Comparison of ENCODE assay signal across 8 cellular contexts in genomic region chr15:89556413-89557262, GRCh38. TPM values are rescaled to one million over a fixed set of nuclear protein-coding genes. Genes with fewer than 3 reads are reported as not detected.
A peak's percentile ranks its signal among the peaks of the same experiment; 100 is the strongest.
DNase-seq lines count a peak whose midpoint lies in the region; ATAC-seq, FAIRE-seq and TF ChIP-seq lines count a peak whose summit lies in the region.

No MANE protein-coding gene starts in this region.

- dilution Hi-C loops in keratinocyte (cut with MboI; ENCODE audit: extremely low pct_ligation_motif_present, low sequenced_read_pairs), result no loop called here

- peak; percentile 53 to 70 (median 57) for ATAC-seq in natural killer cell
- ATAC-seq in natural killer cell treated with Interleukin-12 subunit alpha and Interleukin-12 subunit beta and Interleukin-15 and Interleukin-18, amount 100 ng/mL, for 72 hours, result no peak
- peak in 1 of 4 experiments; percentile 37 for ATAC-seq in T-cell (replicated peaks in 1 of 4)
- no peak for ATAC-seq in HG02852 (IDR thresholded peaks at IDR 0.05; ENCODE audit: unreplicated experiment)

- no peak for FAIRE-seq in bronchial epithelial cell (lab: Jason Lieb, UNC)
- FAIRE-seq in keratinocyte (lab: Jason Lieb, UNC), result peak; percentile 82

- no peaks in the 10 kb centered on the region for H3K36me3 Mint-ChIP-seq in natural killer cell
- no peaks in the 10 kb centered on the region for H3K36me3 Mint-ChIP-seq in natural killer cell treated with Interleukin-12 subunit alpha and Interleukin-12 subunit beta and Interleukin-15 and Interleukin-18, amount 100 ng/mL, for 72 hours
- H3K36me3 Mint-ChIP-seq in T-cell, result no peaks in the 10 kb centered on the region

- no peaks in the 10 kb centered on the region for H3K4me1 ChIP-seq in keratinocyte (ENCODE audit: control insufficient read depth, extremely low read depth, insufficient read depth, low read length)

- H3K27me3 Mint-ChIP-seq in natural killer cell (ENCODE audit: low read depth in 2 of 2) (peaks cover 3 to 15% of the 10 kb centered on the region in 2 donors), T-cell (peaks cover 0 to 23% of the 10 kb centered on the region in 2 donors)
- peaks cover 0 to under 1% of the 10 kb centered on the region in 2 donors for H3K27me3 Mint-ChIP-seq in natural killer cell treated with Interleukin-12 subunit alpha and Interleukin-12 subunit beta and Interleukin-15 and Interleukin-18, amount 100 ng/mL, for 72 hours

- intact Hi-C loops in natural killer cell (cut with micrococcal nuclease), result no loop called here

- POLR2A ChIA-PET in T-cell (lab: Charles Lee), result no interaction called here

- H3K79me2 ChIP-seq in keratinocyte (ENCODE audit: control insufficient read depth, insufficient read depth, low read length), result no peaks in the 10 kb centered on the region

- H3K4me3 Mint-ChIP-seq in natural killer cell (no peak overlapping the region), T-cell (no peak overlapping the region)
- no peak overlapping the region for H3K4me3 Mint-ChIP-seq in natural killer cell treated with Interleukin-12 subunit alpha and Interleukin-12 subunit beta and Interleukin-15 and Interleukin-18, amount 100 ng/mL, for 72 hours

- H3K36me3 ChIP-seq in bronchial epithelial cell (ENCODE audit: control insufficient read depth, insufficient read depth, low read length) (no peaks in the 10 kb centered on the region), keratinocyte (ENCODE audit: control insufficient read depth in 2 of 2, extremely low read depth in 1 of 2, insufficient read depth in 2 of 2, low read length in 2 of 2) (no peaks in the 10 kb centered on the region)

- H3K4me3 ChIP-seq in bronchial epithelial cell (ENCODE audit: low read depth, low read length) (no peak overlapping the region), keratinocyte (ENCODE audit: control insufficient read depth in 2 of 3, extremely low read depth in 1 of 3, insufficient read depth in 2 of 3, low read depth in 1 of 3, low read length in 3 of 3) (no peak overlapping the region)

- no peaks in the 10 kb centered on the region for H3K9me3 Mint-ChIP-seq in natural killer cell
- H3K9me3 Mint-ChIP-seq in natural killer cell treated with Interleukin-12 subunit alpha and Interleukin-12 subunit beta and Interleukin-15 and Interleukin-18, amount 100 ng/mL, for 72 hours, result no peaks in the 10 kb centered on the region
- H3K9me3 Mint-ChIP-seq in T-cell, result no peaks in the 10 kb centered on the region

- H2AFZ ChIP-seq in keratinocyte (ENCODE audit: control insufficient read depth, low read length), result no peak overlapping the region

- no peak overlapping the region for H3K9ac ChIP-seq in keratinocyte (ENCODE audit: control insufficient read depth, extremely low read depth, insufficient read depth, low read length)

- H3K4me2 ChIP-seq in keratinocyte (ENCODE audit: control insufficient read depth, extremely low read depth, insufficient read depth, low read depth, low read length), result no peak overlapping the region

- H3K4me1 Mint-ChIP-seq in natural killer cell (no peaks in the 10 kb centered on the region), T-cell (no peaks in the 10 kb centered on the region)
- no peaks in the 10 kb centered on the region for H3K4me1 Mint-ChIP-seq in natural killer cell treated with Interleukin-12 subunit alpha and Interleukin-12 subunit beta and Interleukin-15 and Interleukin-18, amount 100 ng/mL, for 72 hours (ENCODE audit: low read depth in 2 of 2)

- TF ChIP-seq CTCF in natural killer cell (IDR thresholded peaks at IDR 0.05) (peak; percentile 83), bronchial epithelial cell (IDR thresholded peaks at IDR 0.05; ENCODE audit: insufficient read depth, low read length, severe bottlenecking) (peak; percentile 64), keratinocyte (optimal IDR thresholded peaks at IDR 0.05 in 1 of 3, IDR thresholded peaks at IDR 0.05 in 1 of 3, conservative IDR thresholded peaks at IDR 0.05 in 1 of 3; ENCODE audit: extremely low read depth in 1 of 3, insufficient read depth in 2 of 3, low read length in 3 of 3) (peak; percentile 63 to 69 (median 66))

- H4K20me1 ChIP-seq in keratinocyte (ENCODE audit: control insufficient read depth, extremely low read depth, insufficient read depth, low read length), result no peaks in the 10 kb centered on the region

- CTCF ChIA-PET in T-cell (lab: Charles Lee), result no interaction called here

- no peaks in the 10 kb centered on the region for H3K9me3 ChIP-seq in keratinocyte (ENCODE audit: control insufficient read depth, low read depth, low read length)

- H3K27me3 ChIP-seq in bronchial epithelial cell (ENCODE audit: control insufficient read depth, insufficient read depth, low read length) (no peaks in the 10 kb centered on the region), keratinocyte (ENCODE audit: control insufficient read depth, extremely low read depth, insufficient read depth, low read length) (peaks cover 5% of the 10 kb centered on the region)

- H3K27ac ChIP-seq in keratinocyte (ENCODE audit: control insufficient read depth, insufficient read depth, low read length), result no peak overlapping the region

- H3K27ac Mint-ChIP-seq in natural killer cell, result no peak overlapping the region
- no peak overlapping the region for H3K27ac Mint-ChIP-seq in natural killer cell treated with Interleukin-12 subunit alpha and Interleukin-12 subunit beta and Interleukin-15 and Interleukin-18, amount 100 ng/mL, for 72 hours
- H3K27ac Mint-ChIP-seq in T-cell, result no peak overlapping the region

- DNase-seq in natural killer cell (no peak), NCI-H1417 (lab: John Stamatoyannopoulos, UW) (peak; percentile 65 to 92 (median 77)), T-cell (peak in 19 of 34 experiments; percentile 2 to 37 (median 29)), bronchial epithelial cell (ENCODE audit: low read depth) (peak; percentile 79), keratinocyte (ENCODE audit: low read depth, low spot score) (peak; percentile 46)
- no peak for DNase-seq in natural killer cell treated with Interleukin-12 subunit alpha and Interleukin-12 subunit beta and Interleukin-15 and Interleukin-18, amount 100 ng/mL, for 72 hours (ENCODE audit: low spot score)
- peak; percentile 61 for DNase-seq in stimulated activated CD4-positive, alpha-beta T cell treated with anti-CD3 and anti-CD28 coated beads, Interleukin-4, amount 100 ng/mL, for 24 hours

- no peaks in the 10 kb centered on the region for H3K9me1 ChIP-seq in keratinocyte (ENCODE audit: control insufficient read depth, extremely low read depth, insufficient read depth, low read length)

RNA-seq across cellular contexts. Expression of gene TICRR, which starts 18.6 kb away (rescaled TPM):
- total RNA-seq in natural killer cell, result under 1 TPM; 0.13 to 0.59 (median 0.14) TPM
- total RNA-seq in natural killer cell treated with Interleukin-12 subunit alpha and Interleukin-12 subunit beta and Interleukin-15 and Interleukin-18, amount 100 ng/mL, for 72 hours, result 10 to 100 TPM; 12.9 to 42.1 TPM
- total RNA-seq in T-cell, result under 1 TPM; 0.14 to 0.38 (median 0.25) TPM
- total RNA-seq in bronchial epithelial cell, result 0.26 TPM in 2 replicates
- polyA plus RNA-seq in keratinocyte, result 0.82 to 4.0 TPM (median 2.9 TPM) in 3 replicates
- polyA plus RNA-seq in keratinocyte (2011; ENCODE audit: low read depth), result 0.06 TPM
- 0.68 and 0.80 TPM in 2 replicates for polyA plus RNA-seq in keratinocyte (2011; cell fraction: cytosol; rRNA removed)
- 3.6 and 3.8 TPM in 2 replicates for polyA plus RNA-seq in keratinocyte (2011; cell fraction: nucleus; rRNA removed)
- polyA plus RNA-seq in keratinocyte (2012; ENCODE audit: low replicate concordance), result 0.07 and 3.0 TPM in 2 replicates
- 1.5 to 8.2 TPM (median 6.0 TPM) in 3 replicates for polyA minus RNA-seq in keratinocyte
- polyA minus RNA-seq in keratinocyte (2011; cell fraction: cytosol; rRNA and poly(A)+ RNA removed), result 0.96 TPM
- polyA minus RNA-seq in keratinocyte (2011; cell fraction: nucleus; rRNA and poly(A)+ RNA removed), result 2.4 and 3.6 TPM in 2 replicates

Comparison
In these comparisons a context has a peak if more than half of its experiments do, and no peak if none do; other contexts are left out.
1. ATAC-seq: peak in natural killer cell (3 of 3); none in natural killer cell treated with Interleukin-12 subunit alpha and Interleukin-12 subunit beta and Interleukin-15 and Interleukin-18, amount 100 ng/mL, for 72 hours (0 of 2) and HG02852 (single experiment).
2. RNA of gene TICRR, which starts 18.6 kb away (total RNA-seq): 12.9 to 42.1 TPM in natural killer cell treated with Interleukin-12 subunit alpha and Interleukin-12 subunit beta and Interleukin-15 and Interleukin-18, amount 100 ng/mL, for 72 hours; 0.26 TPM in bronchial epithelial cell, 0.14 to 0.38 TPM in T-cell and 0.13 to 0.59 TPM in natural killer cell; every median in the first group is over 4 times any median in the second.
3. DNase-seq: peak in NCI-H1417 (3 of 3), T-cell (19 of 34), bronchial epithelial cell (single experiment), keratinocyte (single experiment) and stimulated activated CD4-positive, alpha-beta T cell treated with anti-CD3 and anti-CD28 coated beads, Interleukin-4, amount 100 ng/mL, for 24 hours (single experiment); none in natural killer cell (single experiment) and natural killer cell treated with Interleukin-12 subunit alpha and Interleukin-12 subunit beta and Interleukin-15 and Interleukin-18, amount 100 ng/mL, for 72 hours (single experiment).
4. Peak in every context shown above with its lines, with median percentiles within 50 percentile points of each other: CTCF ChIP-seq.